Comparison of ENCODE assay signal across 8 cellular contexts in genomic region chr3:8500966-8501365, GRCh38. TPM values are rescaled to one million over a fixed set of nuclear protein-coding genes. Genes with fewer than 3 reads are reported as not detected.
DNase-seq lines count a peak whose midpoint lies in the region; ATAC-seq and TF ChIP-seq lines count a peak whose summit lies in the region.

No MANE protein-coding gene starts in this region.

- H3K9me3 Mint-ChIP-seq in dendritic cell treated with granulocyte-macrophage colony-stimulating factor and Interleukin-4, amounts not matched to agents 40 ng/mL and 50 ng/mL, for 4 days = no peaks in the 10 kb centered on the region

- peak overlapping the region; percentile 86 for H3K4me3 Mint-ChIP-seq in dendritic cell treated with granulocyte-macrophage colony-stimulating factor and Interleukin-4, amounts not matched to agents 40 ng/mL and 50 ng/mL, for 4 days

- H3K9ac ChIP-seq in muscle layer of colon (ENCODE audit: low read length) = no peak overlapping the region

- H3K36me3 Mint-ChIP-seq in dendritic cell treated with granulocyte-macrophage colony-stimulating factor and Interleukin-4, amounts not matched to agents 40 ng/mL and 50 ng/mL, for 4 days (ENCODE audit: low read depth) = no peaks in the 10 kb centered on the region

- peak overlapping the region; percentile 91 for H3K27ac Mint-ChIP-seq in dendritic cell treated with granulocyte-macrophage colony-stimulating factor and Interleukin-4, amounts not matched to agents 40 ng/mL and 50 ng/mL, for 4 days

- H3K4me1 ChIP-seq in left ventricle myocardium inferior (peaks cover 72% of the 10 kb centered on the region), muscle layer of colon (ENCODE audit: insufficient read depth, low read length) (peaks cover 14% of the 10 kb centered on the region), aorta (ENCODE audit: control insufficient read depth in 1 of 2, insufficient read depth in 2 of 2, low read length in 2 of 2) (no peaks in the 10 kb centered on the region)

- H3K27ac ChIP-seq in left ventricle myocardium inferior (replicated peaks) (peak overlapping the region; percentile 88), muscle layer of colon (ENCODE audit: low read depth, low read length) (peak overlapping the region; percentile 93), aorta (ENCODE audit: low read depth in 1 of 2, low read length in 2 of 2) (peak overlapping the region; percentile 74 to 83)

- intact Hi-C loops in left ventricle myocardium inferior (cut with micrococcal nuclease) (no loop called here), left cardiac atrium (cut with DNase I) (loop anchor here (10.0 kb wide), 2 partner anchors 94 to 104 kb away; no protein-coding TSS in a partner anchor), aorta (cut with DNase I) (loop anchor here (1.0 to 5.0 kb wide), 3 partner anchors 16 to 57 kb away; no protein-coding TSS in a partner anchor)
- intact Hi-C loops in dendritic cell treated with granulocyte-macrophage colony-stimulating factor and Interleukin-4, amounts not matched to agents 40 ng/mL and 50 ng/mL, for 4 days (cut with micrococcal nuclease) = no loop called here

- ATAC-seq in left cardiac atrium = no peak
- no peak for ATAC-seq in aorta (ENCODE audit: low FRiP score)
- ATAC-seq in GM18870 (IDR thresholded peaks at IDR 0.05; ENCODE audit: unreplicated experiment) = no peak
- no peak for ATAC-seq in GM19023 (IDR thresholded peaks at IDR 0.05; ENCODE audit: unreplicated experiment)

- H3K27me3 ChIP-seq in left ventricle myocardium inferior (ENCODE audit: low read depth) = no peaks in the 10 kb centered on the region
- H3K27me3 ChIP-seq in muscle layer of colon (ENCODE audit: control insufficient read depth in 1 of 2, insufficient read depth in 2 of 2, low read length in 2 of 2) = no peaks in the 10 kb centered on the region
- no peaks in the 10 kb centered on the region for H3K27me3 ChIP-seq in aorta (ENCODE audit: control insufficient read depth in 1 of 2, insufficient read depth in 2 of 2, low read length in 1 of 2)

- WGBS in aorta, 2 donors = 1 to 2% methylated on average over 10 of the region's 10 CpGs

- no peak for TF ChIP-seq CTCF in left ventricle myocardium inferior (IDR thresholded peaks at IDR 0.05; ENCODE audit: borderline replicate concordance)

- DNase-seq in left ventricle myocardium inferior (no peak), left cardiac atrium (no peak), aorta (no peak), NCI-H1417 (lab: John Stamatoyannopoulos, UW) (no peak)

- peaks cover 9% of the 10 kb centered on the region for H3K4me1 Mint-ChIP-seq in dendritic cell treated with granulocyte-macrophage colony-stimulating factor and Interleukin-4, amounts not matched to agents 40 ng/mL and 50 ng/mL, for 4 days (ENCODE audit: low read depth)

- H3K36me3 ChIP-seq in left ventricle myocardium inferior = no peaks in the 10 kb centered on the region
- no peaks in the 10 kb centered on the region for H3K36me3 ChIP-seq in muscle layer of colon (ENCODE audit: insufficient read depth, low read length)
- H3K36me3 ChIP-seq in aorta (ENCODE audit: control insufficient read depth in 1 of 2, insufficient read depth in 2 of 2, low read length in 1 of 2) = peaks cover 0 to 3% of the 10 kb centered on the region in 2 donors

- H3K27me3 Mint-ChIP-seq in dendritic cell treated with granulocyte-macrophage colony-stimulating factor and Interleukin-4, amounts not matched to agents 40 ng/mL and 50 ng/mL, for 4 days = peaks cover 13% of the 10 kb centered on the region

- peak overlapping the region; percentile 67 for H3K4me3 ChIP-seq in left ventricle myocardium inferior
- H3K4me3 ChIP-seq in muscle layer of colon (ENCODE audit: low read depth in 1 of 2, low read length in 2 of 2) = peak overlapping the region; percentile 39 to 61
- H3K4me3 ChIP-seq in aorta (ENCODE audit: low read length in 2 of 2) = peak overlapping the region; percentile 45 to 46

- H3K9me3 ChIP-seq in left ventricle myocardium inferior (replicated peaks) (no peaks in the 10 kb centered on the region), muscle layer of colon (ENCODE audit: low read length) (no peaks in the 10 kb centered on the region), aorta (ENCODE audit: control insufficient read depth, low read length) (no peaks in the 10 kb centered on the region)

RNA-seq across cellular contexts. Expression of gene LMCD1, which starts 0.7 kb away (rescaled TPM):
- total RNA-seq in left ventricle myocardium inferior (72.9 TPM), left cardiac atrium (10 to 100 TPM; 52.9 to 63.7 TPM), aorta (1,000 to 10,000 TPM in 1 of 2 donors, 100 to 1,000 TPM in 1; 192 to 1,289 TPM)
- polyA plus RNA-seq in aorta = 100 to 1,000 TPM; 347 to 416 TPM

Comparison
In these comparisons a context has a peak if more than half of its experiments do, and no peak if none do; other contexts are left out.
1. intact Hi-C loops: an anchor here in left cardiac atrium (10.0 kb wide) and aorta (1.0 to 5.0 kb wide); none called in left ventricle myocardium inferior and dendritic cell treated with granulocyte-macrophage colony-stimulating factor and Interleukin-4, amounts not matched to agents 40 ng/mL and 50 ng/mL, for 4 days.